In the genomic region with DNA sequence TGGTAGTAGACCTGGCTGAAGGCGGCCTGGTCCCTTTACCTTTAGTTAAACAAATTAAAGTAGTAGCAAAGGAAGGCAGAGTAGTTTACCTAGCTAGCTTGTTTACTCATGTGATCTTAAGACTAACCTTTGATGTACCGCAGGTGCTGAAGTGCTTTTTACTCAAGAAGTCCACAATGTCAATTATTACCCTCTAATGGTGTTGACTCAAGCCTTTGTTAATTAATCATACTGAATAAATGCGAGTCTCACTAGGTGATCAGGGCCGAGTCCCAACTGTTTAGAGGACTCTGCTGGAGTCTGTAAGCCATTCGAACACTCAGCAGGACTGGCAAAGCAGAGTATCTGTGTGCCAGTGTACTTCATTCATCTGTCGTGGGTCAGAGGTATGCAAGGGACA, we compare ENCODE assay signal across 17 cellular contexts.
"Had no signal": no experiment of that assay in that cellular context is flagged by ENCODE, and none has a peak within 500 bp of the region (broad histone marks: within the 10 kb centered on the region; RNA-seq: fewer than 3 reads in every experiment).

No MANE protein-coding gene starts in this region.

- H3K27ac ChIP-seq: brain microvascular endothelial cell, left ventricle myocardium inferior, parathyroid adenoma, testis had no signal

- H3K36me3 Mint-ChIP-seq: activated naive CD8-positive, alpha-beta T cell treated with anti-CD3 and anti-CD28 coated beads for 36 hours had no signal

- H3K27me3 Mint-ChIP-seq: activated CD4-positive, alpha-beta memory T cell treated with anti-CD3 and anti-CD28 coated beads, Interleukin-2, amount 10 ng/mL, durations not matched to agents 7 days and 5 days; activated naive CD8-positive, alpha-beta T cell treated with anti-CD3 and anti-CD28 coated beads for 36 hours had no signal

- H3K36me3 ChIP-seq: brain microvascular endothelial cell, left ventricle myocardium inferior had no signal

- H2AFZ ChIP-seq: parathyroid adenoma had no signal

- H3K4me3 Mint-ChIP-seq: activated CD4-positive, alpha-beta memory T cell treated with anti-CD3 and anti-CD28 coated beads, Interleukin-2, amount 10 ng/mL, durations not matched to agents 7 days and 5 days; activated naive CD8-positive, alpha-beta T cell treated with anti-CD3 and anti-CD28 coated beads for 36 hours; activated T-cell treated with anti-CD3 and anti-CD28 coated beads, Interleukin-2, amount 50 U/mL, for 72 hours; neural crest cell had no signal

- H3K4me3 ChIP-seq: left ventricle myocardium inferior, testis had no signal

- H3K4me1 ChIP-seq: left ventricle myocardium inferior, parathyroid adenoma, testis had no signal

- DNase-seq: activated CD4-positive, alpha-beta memory T cell treated with anti-CD3 and anti-CD28 coated beads, Interleukin-2, amount 10 ng/mL, durations not matched to agents 7 days and 5 days; activated gamma-delta T cell treated with Interleukin-2 at 50 U/mL for 16 hours; activated naive CD8-positive, alpha-beta T cell treated with anti-CD3 and anti-CD28 coated beads for 36 hours; activated T-cell treated with anti-CD3 and anti-CD28 coated beads, Interleukin-2, amount 50 U/mL, for 72 hours; brain microvascular endothelial cell; cerebellar nuclear complex; dermis blood vessel endothelial cell; erythroblast; hypothalamus; left ventricle myocardium inferior; mesenchymal stem cell; stimulated activated CD4-positive, alpha-beta T cell treated with anti-CD3 and anti-CD28 coated beads, Interleukin-4, amount 100 ng/mL, for 1 hour; stimulated activated CD8-positive, alpha-beta memory T cell treated with anti-CD3 and anti-CD28 coated beads, Interleukin-4, amount 100 ng/mL, for 48 hours; stimulated activated naive CD8-positive, alpha-beta T cell treated with anti-CD3 and anti-CD28 coated beads, Interleukin-15, Interleukin-2, amounts not matched to agents 100 U/mL and 50 U/mL, for 24 hours; testis had no signal

- H3K79me2 ChIP-seq: parathyroid adenoma had no signal

- H3K9ac ChIP-seq: parathyroid adenoma had no signal

- H3K9me3 Mint-ChIP-seq: activated CD4-positive, alpha-beta memory T cell treated with anti-CD3 and anti-CD28 coated beads, Interleukin-2, amount 10 ng/mL, durations not matched to agents 7 days and 5 days; activated naive CD8-positive, alpha-beta T cell treated with anti-CD3 and anti-CD28 coated beads for 36 hours; neural crest cell had no signal

- H3K9me3 ChIP-seq: left ventricle myocardium inferior, testis had no signal

- H3K27me3 ChIP-seq: brain microvascular endothelial cell, testis had no signal

- H3K27ac Mint-ChIP-seq: activated CD4-positive, alpha-beta memory T cell treated with anti-CD3 and anti-CD28 coated beads, Interleukin-2, amount 10 ng/mL, durations not matched to agents 7 days and 5 days; activated naive CD8-positive, alpha-beta T cell treated with anti-CD3 and anti-CD28 coated beads for 36 hours; activated T-cell treated with anti-CD3 and anti-CD28 coated beads, Interleukin-2, amount 50 U/mL, for 72 hours had no signal

- H3K4me1 Mint-ChIP-seq: activated CD4-positive, alpha-beta memory T cell treated with anti-CD3 and anti-CD28 coated beads, Interleukin-2, amount 10 ng/mL, durations not matched to agents 7 days and 5 days; activated naive CD8-positive, alpha-beta T cell treated with anti-CD3 and anti-CD28 coated beads for 36 hours; neural crest cell had no signal

- ATAC-seq: activated T-cell treated with anti-CD3 and anti-CD28 coated beads, Interleukin-2, amount 50 U/mL, for 72 hours; stimulated activated naive CD8-positive, alpha-beta T cell treated with anti-CD3 and anti-CD28 coated beads, Interleukin-15, Interleukin-2, amounts not matched to agents 100 U/mL and 50 U/mL, for 24 hours had no signal
